Comparison of ENCODE assay signal across 30 cellular contexts in the genomic region with DNA sequence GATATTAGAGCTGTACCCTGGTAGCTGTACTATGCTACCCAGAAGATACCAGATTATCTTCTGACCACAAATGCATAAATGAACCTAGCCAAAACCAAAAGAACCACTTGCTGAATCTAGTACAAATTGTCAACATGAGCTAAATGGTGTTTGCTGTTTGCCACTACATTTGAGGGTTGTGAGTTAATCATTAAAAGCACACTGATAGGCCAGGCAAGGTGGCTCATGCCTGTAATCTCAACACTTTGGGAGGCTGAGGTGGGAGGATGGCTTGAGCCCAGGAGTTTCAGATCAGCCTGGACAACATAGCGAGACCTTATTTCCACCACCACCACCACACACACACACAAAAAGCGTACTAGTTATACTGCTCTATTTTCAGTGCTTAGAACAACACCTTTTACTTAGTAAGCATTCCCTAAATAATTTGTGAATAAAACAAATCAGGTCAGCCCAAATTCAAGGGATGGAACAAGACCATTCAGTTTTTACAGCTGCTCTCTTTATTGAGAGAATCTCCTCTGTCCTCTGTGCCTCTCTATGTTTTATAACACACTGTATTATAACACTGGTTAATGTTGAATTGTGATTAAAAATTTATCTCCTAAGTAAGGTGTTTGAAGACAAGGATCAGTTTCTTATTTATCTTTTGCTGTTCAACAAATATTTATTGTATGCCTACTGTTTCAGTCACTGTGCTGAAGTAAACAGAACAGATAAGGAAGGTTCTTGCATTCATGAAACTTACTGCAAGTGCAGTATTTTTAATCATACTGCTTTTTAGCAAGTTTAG. TPM values are rescaled to one million over a fixed set of nuclear protein-coding genes. Genes with fewer than 3 reads are reported as not detected.
DNase-seq lines count a peak whose midpoint lies in the region; ATAC-seq, FAIRE-seq and TF ChIP-seq lines count a peak whose summit lies in the region.
"Had no signal": no experiment of that assay in that cellular context is flagged by ENCODE, and none has a peak within 500 bp of the region (broad histone marks: within the 10 kb centered on the region; RNA-seq: fewer than 3 reads in every experiment).

No MANE protein-coding gene starts in this region.

- no peaks in the 10 kb centered on the region for H3K36me3 ChIP-seq in small intestine (ENCODE audit: control insufficient read depth in 2 of 2, insufficient read depth in 2 of 2, low read length in 2 of 2)
- H3K36me3 ChIP-seq: neutrophil, prostate gland, thyroid gland, WERI-Rb-1 had no signal

- FAIRE-seq in small intestine (lab: Jason Lieb, UNC) = no peak
- FAIRE-seq: D721Med, GM12891 had no signal

- peak; percentile 88 for ATAC-seq in left lobe of liver
- no peak for ATAC-seq in HG02763 (IDR thresholded peaks at IDR 0.05; ENCODE audit: unreplicated experiment)
- ATAC-seq in activated CD4-positive, alpha-beta T cell treated with anti-CD3 and anti-CD28 coated beads for 36 hours = no peak
- ATAC-seq in HG02678 (IDR thresholded peaks at IDR 0.05; ENCODE audit: unreplicated experiment) = no peak
- ATAC-seq: activated CD8-positive, alpha-beta memory T cell treated with anti-CD3 and anti-CD28 coated beads, Interleukin-2, amount 10 ng/mL, durations not matched to agents 7 days and 5 days; GM23338; SK-N-SH treated with all-trans-retinoic acid at 6 μM for 48 hours had no signal

- TF ChIP-seq CTCF in VCaP (conservative IDR thresholded peaks at IDR 0.05) = no peak

- no peaks in the 10 kb centered on the region for H3K36me3 Mint-ChIP-seq in activated CD4-positive, alpha-beta T cell treated with anti-CD3 and anti-CD28 coated beads for 36 hours (ENCODE audit: low read depth)
- H3K36me3 Mint-ChIP-seq: activated CD8-positive, alpha-beta memory T cell treated with anti-CD3 and anti-CD28 coated beads, Interleukin-2, amount 10 ng/mL, durations not matched to agents 7 days and 5 days; brain; IgD-negative memory B cell; memory B cell had no signal

- peak overlapping the region; percentile 76 for H3K27ac ChIP-seq in VCaP
- H3K27ac ChIP-seq in small intestine (ENCODE audit: low read depth in 1 of 2, low read length in 1 of 2) = no peak overlapping the region
- H3K27ac ChIP-seq: neutrophil, prostate gland, thyroid gland, WERI-Rb-1 had no signal

- CTCF ChIA-PET in activated CD4-positive, alpha-beta T cell treated with anti-CD3 and anti-CD28 coated beads for 36 hours (lab: Charles Lee) = no interaction called here

- DNase-seq in DMS53 treated with DMSO at 0.1 percent for 48 hours (lab: John Stamatoyannopoulos, UW; ENCODE audit: unreplicated experiment) = peak; percentile 79
- no peak for DNase-seq in left lobe of liver (ENCODE audit: low spot score)
- DNase-seq in small intestine = peak; percentile 56
- no peak for DNase-seq in activated CD4-positive, alpha-beta T cell treated with anti-CD3 and anti-CD28 coated beads for 36 hours
- DNase-seq: activated CD4-positive, alpha-beta T cell treated with anti-CD3 and anti-CD28 coated beads, Interleukin-2, amount 10 ng/mL, durations not matched to agents 7 days and 5 days; activated CD8-positive, alpha-beta memory T cell treated with anti-CD3 and anti-CD28 coated beads, Interleukin-2, amount 10 ng/mL, durations not matched to agents 7 days and 5 days; activated naive CD4-positive, alpha-beta T cell; activated T-cell treated with anti-CD3 and anti-CD28 coated beads, Interleukin-2, amount 50 U/mL, for 48 hours; C1 segment of cervical spinal cord; cerebellar nuclear complex; glutamatergic neuron; NCI-H1092; NCI-H1694 treated with DMSO at 0.1 percent for 48 hours; NCI-H2171; NCI-H510A; thyroid gland; WERI-Rb-1 had no signal

- H3K4me1 ChIP-seq in small intestine (ENCODE audit: control insufficient read depth in 2 of 2, insufficient read depth in 1 of 2, low read depth in 1 of 2, low read length in 1 of 2) = peaks cover 3% of the 10 kb centered on the region in 2 donors
- H3K4me1 ChIP-seq: prostate gland had no signal

- intact Hi-C loops in activated CD4-positive, alpha-beta T cell treated with anti-CD3 and anti-CD28 coated beads for 36 hours (cut with DNase I, micrococcal nuclease) = no loop called here

- H3K27me3 ChIP-seq in small intestine (ENCODE audit: control insufficient read depth in 2 of 2, insufficient read depth in 2 of 2, low read length in 2 of 2) = no peaks in the 10 kb centered on the region
- H3K27me3 ChIP-seq: neutrophil, thyroid gland had no signal

- POLR2A ChIA-PET in activated CD4-positive, alpha-beta T cell treated with anti-CD3 and anti-CD28 coated beads for 36 hours (lab: Charles Lee) = no interaction called here

- no peak overlapping the region for H3K4me3 ChIP-seq in small intestine (ENCODE audit: low read depth in 1 of 2, low read length in 2 of 2)
- H3K4me3 ChIP-seq: GM23338, prostate gland, thyroid gland had no signal

- H3K9me3 ChIP-seq in small intestine (ENCODE audit: control insufficient read depth, low read depth) = no peaks in the 10 kb centered on the region
- H3K9me3 ChIP-seq: neutrophil, prostate gland, thyroid gland had no signal

- H3K4me1 Mint-ChIP-seq in activated CD4-positive, alpha-beta T cell treated with anti-CD3 and anti-CD28 coated beads for 36 hours = peaks cover 6% of the 10 kb centered on the region
- H3K4me1 Mint-ChIP-seq: activated CD4-positive, alpha-beta T cell treated with anti-CD3 and anti-CD28 coated beads, Interleukin-2, amount 10 ng/mL, durations not matched to agents 7 days and 5 days; activated CD8-positive, alpha-beta memory T cell treated with anti-CD3 and anti-CD28 coated beads, Interleukin-2, amount 10 ng/mL, durations not matched to agents 7 days and 5 days had no signal

- no peaks in the 10 kb centered on the region for H3K9me3 Mint-ChIP-seq in activated CD4-positive, alpha-beta T cell treated with anti-CD3 and anti-CD28 coated beads for 36 hours (ENCODE audit: low read depth)
- H3K9me3 Mint-ChIP-seq: activated CD4-positive, alpha-beta T cell treated with anti-CD3 and anti-CD28 coated beads, Interleukin-2, amount 10 ng/mL, durations not matched to agents 7 days and 5 days; GM23338; IgD-negative memory B cell; memory B cell; stimulated activated naive CD8-positive, alpha-beta T cell treated with anti-CD3 and anti-CD28 coated beads, Interleukin-15, Interleukin-2, amounts not matched to agents 100 ng/mL and 50 ng/mL, for 24 hours had no signal

- no peaks in the 10 kb centered on the region for H3K27me3 Mint-ChIP-seq in activated CD4-positive, alpha-beta T cell treated with anti-CD3 and anti-CD28 coated beads for 36 hours
- H3K27me3 Mint-ChIP-seq: activated CD4-positive, alpha-beta T cell treated with anti-CD3 and anti-CD28 coated beads, Interleukin-2, amount 10 ng/mL, durations not matched to agents 7 days and 5 days; activated CD8-positive, alpha-beta memory T cell treated with anti-CD3 and anti-CD28 coated beads, Interleukin-2, amount 10 ng/mL, durations not matched to agents 7 days and 5 days; brain; IgD-negative memory B cell had no signal

- WGBS in small intestine, 3 donors = 90 to 95% (median 93%) methylated on average over 2 of the region's 2 CpGs

- H3K4me3 Mint-ChIP-seq in activated CD4-positive, alpha-beta T cell treated with anti-CD3 and anti-CD28 coated beads for 36 hours = no peak overlapping the region
- H3K4me3 Mint-ChIP-seq: activated CD4-positive, alpha-beta T cell treated with anti-CD3 and anti-CD28 coated beads, Interleukin-2, amount 10 ng/mL, durations not matched to agents 7 days and 5 days; activated CD8-positive, alpha-beta memory T cell treated with anti-CD3 and anti-CD28 coated beads, Interleukin-2, amount 10 ng/mL, durations not matched to agents 7 days and 5 days; brain; GM23338; IgD-negative memory B cell; memory B cell; stimulated activated naive CD8-positive, alpha-beta T cell treated with anti-CD3 and anti-CD28 coated beads, Interleukin-15, Interleukin-2, amounts not matched to agents 100 ng/mL and 50 ng/mL, for 24 hours had no signal

- H3K27ac Mint-ChIP-seq in activated CD4-positive, alpha-beta T cell treated with anti-CD3 and anti-CD28 coated beads for 36 hours = no peak overlapping the region
- H3K27ac Mint-ChIP-seq: activated CD4-positive, alpha-beta T cell treated with anti-CD3 and anti-CD28 coated beads, Interleukin-2, amount 10 ng/mL, durations not matched to agents 7 days and 5 days; activated CD8-positive, alpha-beta memory T cell treated with anti-CD3 and anti-CD28 coated beads, Interleukin-2, amount 10 ng/mL, durations not matched to agents 7 days and 5 days; brain; GM23338; IgD-negative memory B cell; memory B cell; stimulated activated naive CD8-positive, alpha-beta T cell treated with anti-CD3 and anti-CD28 coated beads, Interleukin-15, Interleukin-2, amounts not matched to agents 100 ng/mL and 50 ng/mL, for 24 hours had no signal

RNA-seq across cellular contexts. Expression of a gene that starts 44.0 kb away (rescaled TPM):
- total RNA-seq in left lobe of liver = 12.0 TPM
- polyA plus RNA-seq in small intestine = 10 to 100 TPM in 1 of 3 donors, 1 to 10 TPM in 2; 6.8 to 16.1 (median 9.5) TPM
- total RNA-seq in activated CD4-positive, alpha-beta T cell treated with anti-CD3 and anti-CD28 coated beads for 36 hours = 1 to 10 TPM; 6.4 to 6.7 TPM

Comparison
In these comparisons a context has a peak if more than half of its experiments do, and no peak if none do; other contexts are left out.
1. DNase-seq: peak in DMS53 treated with DMSO at 0.1 percent for 48 hours (single experiment) and small intestine (single experiment); none in left lobe of liver (single experiment) and activated CD4-positive, alpha-beta T cell treated with anti-CD3 and anti-CD28 coated beads for 36 hours (single experiment).